In genomic region chr17:42702446-42702845, GRCh38 we compare ENCODE assay signal across 18 cellular contexts. TPM values are rescaled to one million over a fixed set of nuclear protein-coding genes. Genes with fewer than 3 reads are reported as not detected.
A peak's percentile ranks its signal among the peaks of the same experiment; 100 is the strongest.
DNase-seq lines count a peak whose midpoint lies in the region; ATAC-seq, FAIRE-seq and TF ChIP-seq lines count a peak whose summit lies in the region.
"Had no signal": no experiment of that assay in that cellular context is flagged by ENCODE, and none has a peak within 500 bp of the region (broad histone marks: within the 10 kb centered on the region; RNA-seq: fewer than 3 reads in every experiment).

No MANE protein-coding gene starts in this region.

- SMC1A ChIA-PET in GM12878 (lab: Charles Lee; ENCODE audit: uncharacterized antibody, unreplicated experiment), result interaction anchor here (1.4 to 2.6 kb wide), 3 partner anchors 19 to 95 kb away, joined by 3 to 14 read pairs (median 7); partner anchors contain the start of gene PLEKHH3

- no peaks in the 10 kb centered on the region for H4K20me1 ChIP-seq in GM12878 (ENCODE audit: control insufficient read depth, insufficient read depth)

- H3K4me1 ChIP-seq in GM12878 (ENCODE audit: control insufficient read depth, insufficient read depth, low read length) (peaks cover 50% of the 10 kb centered on the region), upper lobe of right lung (no peaks in the 10 kb centered on the region), body of pancreas (no peaks in the 10 kb centered on the region)

- BruUV-seq in GM12878 (replicated peaks; lab: Mats Ljungman, UMichigan), result TSS peak; percentile 44

- TF ChIP-seq RAD21 in GM12878 (IDR thresholded peaks at IDR 0.05; ENCODE audit: insufficient read depth, low read depth, low read length), result no peak

- CTCF ChIA-PET in GM12878 (lab: Yijun Ruan, JAX), result interaction anchor here (2.9 kb wide), 1 partner anchor 124 kb away, joined by 17 read pairs; the partner anchor contains the start of gene PSMC3IP

- H3K9me3 ChIP-seq in GM12878 (replicated peaks; ENCODE audit: control insufficient read depth, insufficient read depth, low read length) (no peaks in the 10 kb centered on the region), upper lobe of right lung (no peaks in the 10 kb centered on the region), body of pancreas (no peaks in the 10 kb centered on the region)
- H3K9me3 ChIP-seq: SJCRH30 had no signal

- peaks cover 8 to 28% of the 10 kb centered on the region in 2 experiments for H3K36me3 ChIP-seq in GM12878 (ENCODE audit: control insufficient read depth in 2 of 2, insufficient read depth in 2 of 2, low read length in 1 of 2)
- H3K36me3 ChIP-seq in upper lobe of right lung, result peaks cover 89% of the 10 kb centered on the region
- peaks cover 19 to 38% of the 10 kb centered on the region in 2 donors for H3K36me3 ChIP-seq in body of pancreas (replicated peaks in 1 of 2; ENCODE audit: insufficient read depth in 1 of 2, low read depth in 2 of 2)

- H3K79me2 ChIP-seq in GM12878 (ENCODE audit: control insufficient read depth, insufficient read depth, low read length), result no peaks in the 10 kb centered on the region; the same call in 1 of the 2 replicates

- in situ Hi-C loops in GM12878 (cut with MboI), result no loop called here

- 88% methylated on average over 10 of the region's 11 CpGs for WGBS in GM12878 (ENCODE audit: insufficient coverage, insufficient replicate concordance, low lambda C conversion rate, missing lambda C conversion rate)
- WGBS in body of pancreas, 2 donors, result 81 to 85% methylated on average over 3 to 11 of the region's 11 CpGs

- FAIRE-seq in HTR-8/SVneo (lab: Jason Lieb, UNC) (peak; percentile 26), GM12878 (lab: Jason Lieb, UNC) (no peak)
- FAIRE-seq: D721Med, H54 had no signal

- POLR2A ChIA-PET in GM12878 (lab: Charles Lee), result interaction anchor here (1.0 kb wide), 1 partner anchor 13 kb away, joined by 3 read pairs; no protein-coding TSS in a partner anchor

- TF ChIP-seq EP300 in GM12878 (IDR thresholded peaks at IDR 0.05; ENCODE audit: borderline replicate concordance in 1 of 2, control insufficient read depth in 1 of 2, low read depth in 2 of 2, low read length in 2 of 2), result no peak

- H3K4me3 ChIP-seq in GM12865 (ENCODE audit: low read depth, low read length), result no peak overlapping the region
- H3K4me3 ChIP-seq in GM12878, result no peak overlapping the region
- no peak overlapping the region for H3K4me3 ChIP-seq in upper lobe of right lung
- H3K4me3 ChIP-seq in body of pancreas, result no peak overlapping the region
- H3K4me3 ChIP-seq: PC-9, SJCRH30 had no signal

- RAD21 ChIA-PET in GM12878 (lab: Charles Lee; ENCODE audit: unreplicated experiment), result no interaction called here

- H3K27ac ChIP-seq in GM12878 (ENCODE audit: control insufficient read depth, insufficient read depth) (peak overlapping the region; percentile 29; the same call in 1 of the 2 replicates), upper lobe of right lung (no peak overlapping the region), body of pancreas (no peak overlapping the region)
- H3K27ac ChIP-seq: HL-60, PC-9, SJCRH30 had no signal

- TF ChIP-seq POLR2A in GM12878 (IDR thresholded peaks at IDR 0.05; ENCODE audit: low read depth, low read length) (no peak), body of pancreas (IDR thresholded peaks at IDR 0.05) (no peak)

- ATAC-seq in GM12878 (peak; percentile 7; the same call in 1 of the 3 replicates), upper lobe of right lung (no peak), body of pancreas (no peak), omental fat pad (ENCODE audit: low FRiP score) (no peak)

- H2AFZ ChIP-seq in GM12878 (ENCODE audit: control insufficient read depth, low read depth, low read length), result no peak overlapping the region
- H2AFZ ChIP-seq: PC-9 had no signal

- no peak for TF ChIP-seq CTCF in GM12865 (IDR thresholded peaks at IDR 0.05; ENCODE audit: insufficient read depth, low read depth, low read length, missing control alignments)
- TF ChIP-seq CTCF in GM12878 (IDR thresholded peaks at IDR 0.05 in 2 of 3, conservative IDR thresholded peaks at IDR 0.05 in 1 of 3; ENCODE audit: control insufficient read depth in 2 of 3, extremely low read depth in 1 of 3, insufficient read depth in 1 of 3, low read depth in 3 of 3, low read length in 3 of 3), result no peak
- no peak for TF ChIP-seq CTCF in upper lobe of right lung (IDR thresholded peaks at IDR 0.05)
- no peak for TF ChIP-seq CTCF in body of pancreas (IDR thresholded peaks at IDR 0.05)
- TF ChIP-seq CTCF in omental fat pad (IDR thresholded peaks at IDR 0.05), result no peak

- DNase-seq in GM12865 (ENCODE audit: low read depth) (peak; percentile 44), HTR-8/SVneo (ENCODE audit: insufficient read length, low spot score) (no peak), GM12878 (ENCODE audit: low read depth, low spot score) (no peak), upper lobe of right lung (peak; percentile 32), body of pancreas (no peak), omental fat pad (ENCODE audit: low spot score) (no peak), NCI-H774 (lab: John Stamatoyannopoulos, UW) (no peak)
- DNase-seq: C1 segment of cervical spinal cord, DND-41, HFFc6, NCI-H1105, NCI-H2081, NCI-H82, PC-9, SJCRH30 had no signal

- no peak overlapping the region for H3K9ac ChIP-seq in GM12878 (ENCODE audit: control insufficient read depth, insufficient read depth, low read length)

- H3K27me3 ChIP-seq in GM12878 (replicated peaks in 1 of 2; ENCODE audit: control insufficient read depth in 2 of 2, insufficient read depth in 2 of 2, low read length in 1 of 2) (no peaks in the 10 kb centered on the region), upper lobe of right lung (no peaks in the 10 kb centered on the region), body of pancreas (no peaks in the 10 kb centered on the region)
- H3K27me3 ChIP-seq: SJCRH30 had no signal

- intact Hi-C loops in GM12878 (cut with micrococcal nuclease; ENCODE audit: unreplicated experiment), result no loop called here
- intact Hi-C loops in upper lobe of right lung (cut with DNase I), result no loop called here
- intact Hi-C loops in body of pancreas (cut with DNase I), result no loop called here

- H3K4me2 ChIP-seq in GM12878 (ENCODE audit: control insufficient read depth, insufficient read depth), result peak overlapping the region; percentile 31; the same call in 1 of the 2 replicates
- H3K4me2 ChIP-seq: PC-9 had no signal

RNA-seq across cellular contexts. Expression of gene CNTNAP1, which starts 20.1 kb away (rescaled TPM):
- 57.8 and 68.0 TPM in 2 replicates for total RNA-seq in GM12878 (2013; cell fraction: nucleolus; rRNA removed)
- total RNA-seq in GM12878 (2014; rRNA removed), result 11.1 and 12.9 TPM in 2 replicates
- total RNA-seq in GM12878 (2014; rRNA removed; fragmentation: Illumina TruSeq; extraction: Trizol), result 7.4 and 8.0 TPM in 2 replicates
- 26.0 and 29.9 TPM in 2 replicates for total RNA-seq in GM12878 (2021)
- 10.6 TPM for polyA plus RNA-seq in GM12878 (2011; ENCODE audit: low read depth)
- 10.2 and 19.6 TPM in 2 replicates for polyA plus RNA-seq in GM12878 (2011; rRNA removed)
- 26.2 and 27.3 TPM in 2 replicates for polyA plus RNA-seq in GM12878 (2011; cell fraction: cytosol; rRNA removed)
- 194 and 207 TPM in 2 replicates for polyA plus RNA-seq in GM12878 (2011; cell fraction: nucleus; rRNA removed)
- polyA plus RNA-seq in GM12878 (2012), result 22.3 and 24.4 TPM in 2 replicates
- polyA plus RNA-seq in GM12878 (2014; fragmentation: Illumina TruSeq; extraction: Trizol), result 10.6 and 14.1 TPM in 2 replicates
- polyA plus RNA-seq in GM12878 (2014; fragmentation: Nextera tagmentation; extraction: Ambion mirVana), result 1 to 10 TPM in 1 of 2 experiments, under 1 TPM in 1; 0.95 to 1.9 TPM
- polyA plus RNA-seq in GM12878 (2014; rRNA removed), result 22.0 and 26.6 TPM in 2 replicates
- 1 to 10 TPM; 2.5 to 2.7 TPM for polyA plus RNA-seq in GM12878 (2016; fragmentation: Nextera tagmentation; extraction: Ambion mirVana)
- polyA minus RNA-seq in GM12878 (2011; rRNA and poly(A)+ RNA removed), result 12.7 and 16.8 TPM in 2 replicates
- 11.6 and 12.4 TPM in 2 replicates for polyA minus RNA-seq in GM12878 (2011; cell fraction: cytosol; rRNA and poly(A)+ RNA removed)
- 20.2 and 29.2 TPM in 2 replicates for polyA minus RNA-seq in GM12878 (2011; cell fraction: nucleus; rRNA and poly(A)+ RNA removed)
- 6.5 TPM for total RNA-seq in upper lobe of right lung
- 1 to 10 TPM; 4.9 to 6.7 TPM for total RNA-seq in body of pancreas
- 1 to 10 TPM; 1.8 to 9.0 (median 4.2) TPM for total RNA-seq in omental fat pad

RNA-seq across cellular contexts. Expression of gene CCR10, which starts 20.8 kb away (rescaled TPM):
- 7.4 TPM in 2 replicates for total RNA-seq in GM12878 (2013; cell fraction: nucleolus; rRNA removed)
- total RNA-seq in GM12878 (2014; rRNA removed) (25.2 and 34.2 TPM in 2 replicates), GM12878 (2014; rRNA removed; fragmentation: Illumina TruSeq; extraction: Trizol) (1.7 and 2.3 TPM in 2 replicates), GM12878 (2021) (54.0 and 61.3 TPM in 2 replicates), upper lobe of right lung (1.4 TPM), body of pancreas (under 1 TPM; 0.78 to 0.99 TPM), omental fat pad (1 to 10 TPM in 3 of 4 donors, not detected in 1; 1.3 to 3.0 (median 1.9) TPM)
- polyA plus RNA-seq in GM12878 (2011; ENCODE audit: low read depth), result 6.0 TPM
- polyA plus RNA-seq in GM12878 (2011; rRNA removed) (1.7 and 2.6 TPM in 2 replicates), GM12878 (2014; fragmentation: Illumina TruSeq; extraction: Trizol) (0.22 and 0.82 TPM in 2 replicates), GM12878 (2014; fragmentation: Nextera tagmentation; extraction: Ambion mirVana) (under 1 TPM; 0.05 to 0.27 TPM), GM12878 (2014; rRNA removed) (21.0 and 30.9 TPM in 2 replicates), GM12878 (2016; fragmentation: Nextera tagmentation; extraction: Ambion mirVana) (10 to 100 TPM; 60.3 to 63.6 TPM)
- polyA plus RNA-seq in GM12878 (2011; cell fraction: cytosol; rRNA removed), result 7.5 and 12.9 TPM in 2 replicates
- 18.7 and 23.8 TPM in 2 replicates for polyA plus RNA-seq in GM12878 (2011; cell fraction: nucleus; rRNA removed)
- 20.8 and 43.4 TPM in 2 replicates for polyA plus RNA-seq in GM12878 (2012)
- 2.6 and 3.8 TPM in 2 replicates for polyA minus RNA-seq in GM12878 (2011; rRNA and poly(A)+ RNA removed)
- 7.2 and 10.8 TPM in 2 replicates for polyA minus RNA-seq in GM12878 (2011; cell fraction: cytosol; rRNA and poly(A)+ RNA removed)
- 7.9 and 15.9 TPM in 2 replicates for polyA minus RNA-seq in GM12878 (2011; cell fraction: nucleus; rRNA and poly(A)+ RNA removed)
- total RNA-seq: PC-9 had no signal

RNA-seq across cellular contexts. Expression of gene PLEKHH3, which starts 25.7 kb away (rescaled TPM):
- 39.3 and 53.5 TPM in 2 replicates for total RNA-seq in GM12878 (2013; cell fraction: nucleolus; rRNA removed)
- 15.8 and 22.3 TPM in 2 replicates for total RNA-seq in GM12878 (2014; rRNA removed)
- total RNA-seq in GM12878 (2014; rRNA removed; fragmentation: Illumina TruSeq; extraction: Trizol), result 7.0 and 7.8 TPM in 2 replicates
- 35.5 and 38.0 TPM in 2 replicates for total RNA-seq in GM12878 (2021)
- polyA plus RNA-seq in GM12878 (2011; ENCODE audit: low read depth), result 6.9 TPM
- 4.0 and 14.0 TPM in 2 replicates for polyA plus RNA-seq in GM12878 (2011; rRNA removed)
- polyA plus RNA-seq in GM12878 (2011; cell fraction: cytosol; rRNA removed), result 18.7 and 28.9 TPM in 2 replicates
- 87.8 and 125 TPM in 2 replicates for polyA plus RNA-seq in GM12878 (2011; cell fraction: nucleus; rRNA removed)
- 26.0 and 33.7 TPM in 2 replicates for polyA plus RNA-seq in GM12878 (2012)
- polyA plus RNA-seq in GM12878 (2014; fragmentation: Illumina TruSeq; extraction: Trizol), result 1.5 and 3.9 TPM in 2 replicates
- 1 to 10 TPM in 1 of 2 experiments, under 1 TPM in 1; 0.31 to 2.1 TPM for polyA plus RNA-seq in GM12878 (2014; fragmentation: Nextera tagmentation; extraction: Ambion mirVana)
- 29.5 and 31.3 TPM in 2 replicates for polyA plus RNA-seq in GM12878 (2014; rRNA removed)
- 10 to 100 TPM; 10.3 to 11.8 TPM for polyA plus RNA-seq in GM12878 (2016; fragmentation: Nextera tagmentation; extraction: Ambion mirVana)
- polyA minus RNA-seq in GM12878 (2011; rRNA and poly(A)+ RNA removed), result 4.8 and 17.2 TPM in 2 replicates
- 17.5 and 20.7 TPM in 2 replicates for polyA minus RNA-seq in GM12878 (2011; cell fraction: cytosol; rRNA and poly(A)+ RNA removed)
- 15.4 and 25.4 TPM in 2 replicates for polyA minus RNA-seq in GM12878 (2011; cell fraction: nucleus; rRNA and poly(A)+ RNA removed)
- 26.4 TPM for total RNA-seq in upper lobe of right lung
- total RNA-seq in body of pancreas, result 100 to 1,000 TPM in 1 of 2 donors, 10 to 100 TPM in 1; 63.0 to 105 TPM
- total RNA-seq in omental fat pad, result 10 to 100 TPM in 3 of 4 donors, 1 to 10 TPM in 1; 3.8 to 29.6 (median 12.1) TPM

RNA-seq across cellular contexts. Expression of gene EZH1, which starts 42.4 kb away (rescaled TPM):
- 244 and 246 TPM in 2 replicates for total RNA-seq in GM12878 (2013; cell fraction: nucleolus; rRNA removed)
- total RNA-seq in GM12878 (2014; rRNA removed) (16.4 and 21.3 TPM in 2 replicates), GM12878 (2014; rRNA removed; fragmentation: Illumina TruSeq; extraction: Trizol) (15.5 and 17.3 TPM in 2 replicates), GM12878 (2021) (15.7 and 22.1 TPM in 2 replicates), upper lobe of right lung (58.4 TPM), body of pancreas (10 to 100 TPM; 19.1 to 28.5 TPM), omental fat pad (10 to 100 TPM; 42.0 to 91.1 (median 50.9) TPM)
- 18.6 TPM for polyA plus RNA-seq in GM12878 (2011; ENCODE audit: low read depth)
- polyA plus RNA-seq in GM12878 (2011; rRNA removed) (39.8 and 43.3 TPM in 2 replicates), GM12878 (2014; fragmentation: Illumina TruSeq; extraction: Trizol) (23.7 and 27.1 TPM in 2 replicates), GM12878 (2014; fragmentation: Nextera tagmentation; extraction: Ambion mirVana) (1 to 10 TPM; 6.1 to 6.2 TPM), GM12878 (2014; rRNA removed) (24.7 and 25.4 TPM in 2 replicates), GM12878 (2016; fragmentation: Nextera tagmentation; extraction: Ambion mirVana) (10 to 100 TPM; 14.9 to 15.4 TPM)
- 42.9 and 45.2 TPM in 2 replicates for polyA plus RNA-seq in GM12878 (2011; cell fraction: cytosol; rRNA removed)
- 93.1 and 105 TPM in 2 replicates for polyA plus RNA-seq in GM12878 (2011; cell fraction: nucleus; rRNA removed)
- 22.0 and 26.0 TPM in 2 replicates for polyA plus RNA-seq in GM12878 (2012)
- 47.1 and 56.8 TPM in 2 replicates for polyA minus RNA-seq in GM12878 (2011; rRNA and poly(A)+ RNA removed)
- polyA minus RNA-seq in GM12878 (2011; cell fraction: cytosol; rRNA and poly(A)+ RNA removed), result 13.4 and 20.0 TPM in 2 replicates
- 44.6 and 49.8 TPM in 2 replicates for polyA minus RNA-seq in GM12878 (2011; cell fraction: nucleus; rRNA and poly(A)+ RNA removed)

RNA-seq across cellular contexts. Expression of gene TUBG2, which starts 43.4 kb away (rescaled TPM):
- 44.1 and 46.6 TPM in 2 replicates for total RNA-seq in GM12878 (2013; cell fraction: nucleolus; rRNA removed)
- total RNA-seq in GM12878 (2014; rRNA removed) (6.0 and 6.8 TPM in 2 replicates), GM12878 (2014; rRNA removed; fragmentation: Illumina TruSeq; extraction: Trizol) (3.8 and 4.7 TPM in 2 replicates), GM12878 (2021) (7.7 and 9.1 TPM in 2 replicates), upper lobe of right lung (19.8 TPM), body of pancreas (10 to 100 TPM; 64.1 to 80.4 TPM), omental fat pad (10 to 100 TPM; 16.5 to 27.9 (median 20.0) TPM)
- polyA plus RNA-seq in GM12878 (2011; ENCODE audit: low read depth), result 8.9 TPM
- polyA plus RNA-seq in GM12878 (2011; rRNA removed) (12.4 and 14.4 TPM in 2 replicates), GM12878 (2014; fragmentation: Illumina TruSeq; extraction: Trizol) (5.8 and 8.8 TPM in 2 replicates), GM12878 (2014; fragmentation: Nextera tagmentation; extraction: Ambion mirVana) (1 to 10 TPM; 1.2 to 1.8 TPM), GM12878 (2014; rRNA removed) (11.3 and 12.5 TPM in 2 replicates), GM12878 (2016; fragmentation: Nextera tagmentation; extraction: Ambion mirVana) (10 to 100 TPM; 11.3 to 11.9 TPM)
- polyA plus RNA-seq in GM12878 (2011; cell fraction: cytosol; rRNA removed), result 17.1 and 21.5 TPM in 2 replicates
- 71.5 and 76.2 TPM in 2 replicates for polyA plus RNA-seq in GM12878 (2011; cell fraction: nucleus; rRNA removed)
- polyA plus RNA-seq in GM12878 (2012), result 15.4 and 17.1 TPM in 2 replicates
- 5.3 and 8.6 TPM in 2 replicates for polyA minus RNA-seq in GM12878 (2011; rRNA and poly(A)+ RNA removed)
- 2.8 and 4.8 TPM in 2 replicates for polyA minus RNA-seq in GM12878 (2011; cell fraction: cytosol; rRNA and poly(A)+ RNA removed)
- 14.5 and 16.8 TPM in 2 replicates for polyA minus RNA-seq in GM12878 (2011; cell fraction: nucleus; rRNA and poly(A)+ RNA removed)

Comparison
In these comparisons a context has a peak if more than half of its experiments do, and no peak if none do; other contexts are left out.
1. DNase-seq: peak in GM12865 (single experiment) and upper lobe of right lung (single experiment); none in HTR-8/SVneo (single experiment), GM12878 (single experiment), body of pancreas (0 of 4), omental fat pad (single experiment) and NCI-H774 (single experiment).